In the genomic region with DNA sequence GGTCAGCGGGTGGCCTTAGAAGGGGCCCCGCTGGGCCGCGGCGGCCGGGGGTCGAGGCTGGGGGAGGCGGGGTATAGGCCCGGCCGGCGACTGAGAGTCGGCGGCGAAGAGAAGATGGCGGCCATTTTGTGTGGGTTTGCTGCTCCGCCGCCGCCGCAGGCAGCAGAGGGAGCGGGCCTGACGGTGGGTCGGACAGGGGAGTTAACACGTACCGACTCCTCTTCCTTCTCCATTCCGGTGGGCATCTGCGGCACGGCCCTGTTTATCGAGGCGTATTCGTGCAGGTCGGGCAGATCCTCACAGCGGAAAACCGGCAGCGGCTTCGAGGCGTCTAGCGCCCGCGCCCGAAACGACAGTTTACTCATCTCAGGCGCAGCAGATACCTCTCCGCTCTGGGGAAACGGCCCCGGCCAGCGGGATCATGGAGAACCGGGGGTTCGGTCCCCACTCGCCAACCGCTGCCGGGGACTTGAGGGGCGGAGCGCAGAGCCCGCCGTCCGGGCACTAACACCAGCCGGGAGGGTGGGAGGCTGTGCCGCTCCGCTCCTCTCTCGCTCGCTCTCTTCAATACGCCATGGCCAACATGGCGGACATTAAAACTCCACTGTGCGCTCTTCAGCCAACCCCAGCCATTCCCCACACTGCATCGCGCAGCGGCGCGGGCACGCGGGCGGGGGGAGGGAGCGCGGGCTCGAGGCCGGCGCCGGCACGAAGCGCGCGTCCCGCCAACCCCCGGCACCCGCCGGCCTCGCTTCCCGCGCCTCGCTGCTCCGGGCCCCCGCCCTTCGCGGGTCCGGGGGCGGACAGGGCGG, we compare ENCODE assay signal across 1 cellular context.
TF ChIP-seq lines count a peak whose summit lies in the region.

A gene with protein sequence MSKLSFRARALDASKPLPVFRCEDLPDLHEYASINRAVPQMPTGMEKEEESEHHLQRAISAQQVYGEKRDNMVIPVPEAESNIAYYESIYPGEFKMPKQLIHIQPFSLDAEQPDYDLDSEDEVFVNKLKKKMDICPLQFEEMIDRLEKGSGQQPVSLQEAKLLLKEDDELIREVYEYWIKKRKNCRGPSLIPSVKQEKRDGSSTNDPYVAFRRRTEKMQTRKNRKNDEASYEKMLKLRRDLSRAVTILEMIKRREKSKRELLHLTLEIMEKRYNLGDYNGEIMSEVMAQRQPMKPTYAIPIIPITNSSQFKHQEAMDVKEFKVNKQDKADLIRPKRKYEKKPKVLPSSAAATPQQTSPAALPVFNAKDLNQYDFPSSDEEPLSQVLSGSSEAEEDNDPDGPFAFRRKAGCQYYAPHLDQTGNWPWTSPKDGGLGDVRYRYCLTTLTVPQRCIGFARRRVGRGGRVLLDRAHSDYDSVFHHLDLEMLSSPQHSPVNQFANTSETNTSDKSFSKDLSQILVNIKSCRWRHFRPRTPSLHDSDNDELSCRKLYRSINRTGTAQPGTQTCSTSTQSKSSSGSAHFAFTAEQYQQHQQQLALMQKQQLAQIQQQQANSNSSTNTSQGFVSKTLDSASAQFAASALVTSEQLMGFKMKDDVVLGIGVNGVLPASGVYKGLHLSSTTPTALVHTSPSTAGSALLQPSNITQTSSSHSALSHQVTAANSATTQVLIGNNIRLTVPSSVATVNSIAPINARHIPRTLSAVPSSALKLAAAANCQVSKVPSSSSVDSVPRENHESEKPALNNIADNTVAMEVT (minus strand): TSS at position 608 of the 812 bp plus-strand sequence. CDS start 243 bp downstream, at position 365.

TF ChIP-seq in HEK293, 187 proteins besides CTCF, POLR2A, EP300 and RAD21 (continued from another document and continues in another):
- TF ChIP-seq ZSCAN23 (tag by site-specific recombination; IDR thresholded peaks at IDR 0.05) (no peak; the same call in 1 of the 2 replicates), ZBTB48 (tag by site-specific recombination; IDR thresholded peaks at IDR 0.05) (no peak; the same call in 1 of the 2 replicates), ZNF292 (tag by site-specific recombination; IDR thresholded peaks at IDR 0.05; ENCODE audit: borderline replicate concordance, low read depth) (no peak), ZNF549 (tag by site-specific recombination; IDR thresholded peaks at IDR 0.05) (no peak), ZNF138 (tag by site-specific recombination; IDR thresholded peaks at IDR 0.05; ENCODE audit: borderline replicate concordance) (no peak), ZNF791 (tag by site-specific recombination; IDR thresholded peaks at IDR 0.05) (no peak), ZNF792 (tag by site-specific recombination; IDR thresholded peaks at IDR 0.05) (no peak), ZNF830 (tag by site-specific recombination; IDR thresholded peaks at IDR 0.05; ENCODE audit: low read depth) (no peak), ZNF610 (tag by site-specific recombination; IDR thresholded peaks at IDR 0.05; ENCODE audit: borderline replicate concordance) (no peak; the same call in none of the 2 replicates), ZNF132 (tag by site-specific recombination; IDR thresholded peaks at IDR 0.05; ENCODE audit: borderline replicate concordance) (no peak), SETDB1 (IDR thresholded peaks at IDR 0.05; ENCODE audit: insufficient read length, low read length) (no peak), ZNF670 (tag by site-specific recombination; IDR thresholded peaks at IDR 0.05; ENCODE audit: low read depth) (no peak), GLIS1 (tag by site-specific recombination; IDR thresholded peaks at IDR 0.05) (no peak), ZNF426 (tag by site-specific recombination; IDR thresholded peaks at IDR 0.05) (0 out of 2 replicates have a peak, but pooled peaks have one; percentile 6), ZNF596 (tag by site-specific recombination; IDR thresholded peaks at IDR 0.05) (peak; percentile 93), ZNF48 (tag by site-specific recombination; IDR thresholded peaks at IDR 0.05) (no peak), MEIS1 (CRISPR knock-in tag; IDR thresholded peaks at IDR 0.05; ENCODE audit: borderline replicate concordance) (no peak), YY1 (tag by site-specific recombination; IDR thresholded peaks at IDR 0.05) (peak; percentile 92), ZNF776 (tag by site-specific recombination; IDR thresholded peaks at IDR 0.05; ENCODE audit: borderline replicate concordance) (no peak), ZNF37A (tag by site-specific recombination; IDR thresholded peaks at IDR 0.05) (no peak), ZNF843 (tag by site-specific recombination; IDR thresholded peaks at IDR 0.05) (0 out of 2 replicates have a peak, but pooled peaks have one; percentile 6)
- TF ChIP-seq, protein P1, sequence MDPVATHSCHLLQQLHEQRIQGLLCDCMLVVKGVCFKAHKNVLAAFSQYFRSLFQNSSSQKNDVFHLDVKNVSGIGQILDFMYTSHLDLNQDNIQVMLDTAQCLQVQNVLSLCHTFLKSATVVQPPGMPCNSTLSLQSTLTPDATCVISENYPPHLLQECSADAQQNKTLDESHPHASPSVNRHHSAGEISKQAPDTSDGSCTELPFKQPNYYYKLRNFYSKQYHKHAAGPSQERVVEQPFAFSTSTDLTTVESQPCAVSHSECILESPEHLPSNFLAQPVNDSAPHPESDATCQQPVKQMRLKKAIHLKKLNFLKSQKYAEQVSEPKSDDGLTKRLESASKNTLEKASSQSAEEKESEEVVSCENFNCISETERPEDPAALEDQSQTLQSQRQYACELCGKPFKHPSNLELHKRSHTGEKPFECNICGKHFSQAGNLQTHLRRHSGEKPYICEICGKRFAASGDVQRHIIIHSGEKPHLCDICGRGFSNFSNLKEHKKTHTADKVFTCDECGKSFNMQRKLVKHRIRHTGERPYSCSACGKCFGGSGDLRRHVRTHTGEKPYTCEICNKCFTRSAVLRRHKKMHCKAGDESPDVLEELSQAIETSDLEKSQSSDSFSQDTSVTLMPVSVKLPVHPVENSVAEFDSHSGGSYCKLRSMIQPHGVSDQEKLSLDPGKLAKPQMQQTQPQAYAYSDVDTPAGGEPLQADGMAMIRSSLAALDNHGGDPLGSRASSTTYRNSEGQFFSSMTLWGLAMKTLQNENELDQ (tag by site-specific recombination; IDR thresholded peaks at IDR 0.05; ENCODE audit: low read depth): no peak
- TF ChIP-seq, protein P2, sequence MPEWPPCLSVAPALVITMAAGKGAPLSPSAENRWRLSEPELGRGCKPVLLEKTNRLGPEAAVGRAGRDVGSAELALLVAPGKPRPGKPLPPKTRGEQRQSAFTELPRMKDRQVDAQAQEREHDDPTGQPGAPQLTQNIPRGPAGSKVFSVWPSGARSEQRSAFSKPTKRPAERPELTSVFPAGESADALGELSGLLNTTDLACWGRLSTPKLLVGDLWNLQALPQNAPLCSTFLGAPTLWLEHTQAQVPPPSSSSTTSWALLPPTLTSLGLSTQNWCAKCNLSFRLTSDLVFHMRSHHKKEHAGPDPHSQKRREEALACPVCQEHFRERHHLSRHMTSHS (tag by site-specific recombination; IDR thresholded peaks at IDR 0.05): no peak
- TF ChIP-seq, protein P3, sequence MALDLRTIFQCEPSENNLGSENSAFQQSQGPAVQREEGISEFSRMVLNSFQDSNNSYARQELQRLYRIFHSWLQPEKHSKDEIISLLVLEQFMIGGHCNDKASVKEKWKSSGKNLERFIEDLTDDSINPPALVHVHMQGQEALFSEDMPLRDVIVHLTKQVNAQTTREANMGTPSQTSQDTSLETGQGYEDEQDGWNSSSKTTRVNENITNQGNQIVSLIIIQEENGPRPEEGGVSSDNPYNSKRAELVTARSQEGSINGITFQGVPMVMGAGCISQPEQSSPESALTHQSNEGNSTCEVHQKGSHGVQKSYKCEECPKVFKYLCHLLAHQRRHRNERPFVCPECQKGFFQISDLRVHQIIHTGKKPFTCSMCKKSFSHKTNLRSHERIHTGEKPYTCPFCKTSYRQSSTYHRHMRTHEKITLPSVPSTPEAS (tag by site-specific recombination; IDR thresholded peaks at IDR 0.05): no peak
- TF ChIP-seq, protein P4, sequence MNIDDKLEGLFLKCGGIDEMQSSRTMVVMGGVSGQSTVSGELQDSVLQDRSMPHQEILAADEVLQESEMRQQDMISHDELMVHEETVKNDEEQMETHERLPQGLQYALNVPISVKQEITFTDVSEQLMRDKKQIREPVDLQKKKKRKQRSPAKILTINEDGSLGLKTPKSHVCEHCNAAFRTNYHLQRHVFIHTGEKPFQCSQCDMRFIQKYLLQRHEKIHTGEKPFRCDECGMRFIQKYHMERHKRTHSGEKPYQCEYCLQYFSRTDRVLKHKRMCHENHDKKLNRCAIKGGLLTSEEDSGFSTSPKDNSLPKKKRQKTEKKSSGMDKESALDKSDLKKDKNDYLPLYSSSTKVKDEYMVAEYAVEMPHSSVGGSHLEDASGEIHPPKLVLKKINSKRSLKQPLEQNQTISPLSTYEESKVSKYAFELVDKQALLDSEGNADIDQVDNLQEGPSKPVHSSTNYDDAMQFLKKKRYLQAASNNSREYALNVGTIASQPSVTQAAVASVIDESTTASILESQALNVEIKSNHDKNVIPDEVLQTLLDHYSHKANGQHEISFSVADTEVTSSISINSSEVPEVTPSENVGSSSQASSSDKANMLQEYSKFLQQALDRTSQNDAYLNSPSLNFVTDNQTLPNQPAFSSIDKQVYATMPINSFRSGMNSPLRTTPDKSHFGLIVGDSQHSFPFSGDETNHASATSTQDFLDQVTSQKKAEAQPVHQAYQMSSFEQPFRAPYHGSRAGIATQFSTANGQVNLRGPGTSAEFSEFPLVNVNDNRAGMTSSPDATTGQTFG (tag by site-specific recombination; IDR thresholded peaks at IDR 0.05; ENCODE audit: borderline replicate concordance): no peak
- TF ChIP-seq, protein P5, sequence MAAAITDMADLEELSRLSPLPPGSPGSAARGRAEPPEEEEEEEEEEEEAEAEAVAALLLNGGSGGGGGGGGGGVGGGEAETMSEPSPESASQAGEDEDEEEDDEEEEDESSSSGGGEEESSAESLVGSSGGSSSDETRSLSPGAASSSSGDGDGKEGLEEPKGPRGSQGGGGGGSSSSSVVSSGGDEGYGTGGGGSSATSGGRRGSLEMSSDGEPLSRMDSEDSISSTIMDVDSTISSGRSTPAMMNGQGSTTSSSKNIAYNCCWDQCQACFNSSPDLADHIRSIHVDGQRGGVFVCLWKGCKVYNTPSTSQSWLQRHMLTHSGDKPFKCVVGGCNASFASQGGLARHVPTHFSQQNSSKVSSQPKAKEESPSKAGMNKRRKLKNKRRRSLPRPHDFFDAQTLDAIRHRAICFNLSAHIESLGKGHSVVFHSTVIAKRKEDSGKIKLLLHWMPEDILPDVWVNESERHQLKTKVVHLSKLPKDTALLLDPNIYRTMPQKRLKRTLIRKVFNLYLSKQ (tag by site-specific recombination; IDR thresholded peaks at IDR 0.05; ENCODE audit: borderline replicate concordance): no peak
- TF ChIP-seq, protein P6, sequence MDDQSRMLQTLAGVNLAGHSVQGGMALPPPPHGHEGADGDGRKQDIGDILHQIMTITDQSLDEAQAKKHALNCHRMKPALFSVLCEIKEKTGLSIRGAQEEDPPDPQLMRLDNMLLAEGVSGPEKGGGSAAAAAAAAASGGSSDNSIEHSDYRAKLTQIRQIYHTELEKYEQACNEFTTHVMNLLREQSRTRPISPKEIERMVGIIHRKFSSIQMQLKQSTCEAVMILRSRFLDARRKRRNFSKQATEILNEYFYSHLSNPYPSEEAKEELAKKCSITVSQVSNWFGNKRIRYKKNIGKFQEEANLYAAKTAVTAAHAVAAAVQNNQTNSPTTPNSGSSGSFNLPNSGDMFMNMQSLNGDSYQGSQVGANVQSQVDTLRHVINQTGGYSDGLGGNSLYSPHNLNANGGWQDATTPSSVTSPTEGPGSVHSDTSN (CRISPR knock-in tag; IDR thresholded peaks at IDR 0.05): no peak; the same call in 1 of the 2 replicates
- TF ChIP-seq, protein P7, sequence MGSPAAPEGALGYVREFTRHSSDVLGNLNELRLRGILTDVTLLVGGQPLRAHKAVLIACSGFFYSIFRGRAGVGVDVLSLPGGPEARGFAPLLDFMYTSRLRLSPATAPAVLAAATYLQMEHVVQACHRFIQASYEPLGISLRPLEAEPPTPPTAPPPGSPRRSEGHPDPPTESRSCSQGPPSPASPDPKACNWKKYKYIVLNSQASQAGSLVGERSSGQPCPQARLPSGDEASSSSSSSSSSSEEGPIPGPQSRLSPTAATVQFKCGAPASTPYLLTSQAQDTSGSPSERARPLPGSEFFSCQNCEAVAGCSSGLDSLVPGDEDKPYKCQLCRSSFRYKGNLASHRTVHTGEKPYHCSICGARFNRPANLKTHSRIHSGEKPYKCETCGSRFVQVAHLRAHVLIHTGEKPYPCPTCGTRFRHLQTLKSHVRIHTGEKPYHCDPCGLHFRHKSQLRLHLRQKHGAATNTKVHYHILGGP (tag by site-specific recombination; IDR thresholded peaks at IDR 0.05): no peak
- TF ChIP-seq, protein P8, sequence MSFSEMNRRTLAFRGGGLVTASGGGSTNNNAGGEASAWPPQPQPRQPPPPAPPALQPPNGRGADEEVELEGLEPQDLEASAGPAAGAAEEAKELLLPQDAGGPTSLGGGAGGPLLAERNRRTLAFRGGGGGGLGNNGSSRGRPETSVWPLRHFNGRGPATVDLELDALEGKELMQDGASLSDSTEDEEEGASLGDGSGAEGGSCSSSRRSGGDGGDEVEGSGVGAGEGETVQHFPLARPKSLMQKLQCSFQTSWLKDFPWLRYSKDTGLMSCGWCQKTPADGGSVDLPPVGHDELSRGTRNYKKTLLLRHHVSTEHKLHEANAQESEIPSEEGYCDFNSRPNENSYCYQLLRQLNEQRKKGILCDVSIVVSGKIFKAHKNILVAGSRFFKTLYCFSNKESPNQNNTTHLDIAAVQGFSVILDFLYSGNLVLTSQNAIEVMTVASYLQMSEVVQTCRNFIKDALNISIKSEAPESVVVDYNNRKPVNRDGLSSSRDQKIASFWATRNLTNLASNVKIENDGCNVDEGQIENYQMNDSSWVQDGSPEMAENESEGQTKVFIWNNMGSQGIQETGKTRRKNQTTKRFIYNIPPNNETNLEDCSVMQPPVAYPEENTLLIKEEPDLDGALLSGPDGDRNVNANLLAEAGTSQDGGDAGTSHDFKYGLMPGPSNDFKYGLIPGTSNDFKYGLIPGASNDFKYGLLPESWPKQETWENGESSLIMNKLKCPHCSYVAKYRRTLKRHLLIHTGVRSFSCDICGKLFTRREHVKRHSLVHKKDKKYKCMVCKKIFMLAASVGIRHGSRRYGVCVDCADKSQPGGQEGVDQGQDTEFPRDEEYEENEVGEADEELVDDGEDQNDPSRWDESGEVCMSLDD (tag by site-specific recombination; IDR thresholded peaks at IDR 0.05): no peak
- TF ChIP-seq, protein P9, sequence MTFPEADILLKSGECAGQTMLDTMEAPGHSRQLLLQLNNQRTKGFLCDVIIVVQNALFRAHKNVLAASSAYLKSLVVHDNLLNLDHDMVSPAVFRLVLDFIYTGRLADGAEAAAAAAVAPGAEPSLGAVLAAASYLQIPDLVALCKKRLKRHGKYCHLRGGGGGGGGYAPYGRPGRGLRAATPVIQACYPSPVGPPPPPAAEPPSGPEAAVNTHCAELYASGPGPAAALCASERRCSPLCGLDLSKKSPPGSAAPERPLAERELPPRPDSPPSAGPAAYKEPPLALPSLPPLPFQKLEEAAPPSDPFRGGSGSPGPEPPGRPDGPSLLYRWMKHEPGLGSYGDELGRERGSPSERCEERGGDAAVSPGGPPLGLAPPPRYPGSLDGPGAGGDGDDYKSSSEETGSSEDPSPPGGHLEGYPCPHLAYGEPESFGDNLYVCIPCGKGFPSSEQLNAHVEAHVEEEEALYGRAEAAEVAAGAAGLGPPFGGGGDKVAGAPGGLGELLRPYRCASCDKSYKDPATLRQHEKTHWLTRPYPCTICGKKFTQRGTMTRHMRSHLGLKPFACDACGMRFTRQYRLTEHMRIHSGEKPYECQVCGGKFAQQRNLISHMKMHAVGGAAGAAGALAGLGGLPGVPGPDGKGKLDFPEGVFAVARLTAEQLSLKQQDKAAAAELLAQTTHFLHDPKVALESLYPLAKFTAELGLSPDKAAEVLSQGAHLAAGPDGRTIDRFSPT (tag by site-specific recombination; IDR thresholded peaks at IDR 0.05): no peak
